15 cellular contexts compared by ENCODE assay signal in the genomic region with DNA sequence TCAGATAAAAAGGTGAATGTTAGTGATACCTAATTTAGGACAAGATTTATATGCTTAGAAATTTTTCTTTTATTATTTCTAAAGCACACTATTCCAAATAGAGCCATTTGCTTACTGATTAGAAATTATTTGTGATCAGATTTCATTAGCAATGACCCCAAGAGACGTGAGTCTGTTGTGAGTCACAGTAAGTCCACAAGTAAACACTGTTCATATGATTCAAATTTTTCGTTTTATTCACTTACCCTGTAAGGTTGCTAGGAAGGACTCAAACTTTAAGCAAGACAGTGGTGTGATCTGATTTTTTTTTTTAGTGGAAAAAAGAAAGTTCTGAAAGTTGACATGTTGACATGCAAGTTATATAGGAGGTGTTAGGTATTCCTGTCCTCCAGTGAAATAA. TPM values are rescaled to one million over a fixed set of nuclear protein-coding genes. Genes with fewer than 3 reads are reported as not detected.
DNase-seq lines count a peak whose midpoint lies in the region; ATAC-seq, FAIRE-seq and TF ChIP-seq lines count a peak whose summit lies in the region.
"Had no signal": no experiment of that assay in that cellular context is flagged by ENCODE, and none has a peak within 500 bp of the region (broad histone marks: within the 10 kb centered on the region; RNA-seq: fewer than 3 reads in every experiment).

No MANE protein-coding gene starts in this region.

- H3K4me3 Mint-ChIP-seq in osteocyte (ENCODE audit: unreplicated experiment): no peak overlapping the region

- no peaks in the 10 kb centered on the region; a peak in 1 of 22 replicates for H4K20me1 ChIP-seq in BLaER1 treated with 17β-estradiol and CSF1 and Interleukin-3, amounts not matched to agents 10 nM and 100 nM
- H4K20me1 ChIP-seq in fibroblast of lung (ENCODE audit: control insufficient read depth, extremely low read depth, insufficient read depth, low read length): no peaks in the 10 kb centered on the region

- H3K9me3 ChIP-seq in BLaER1 treated with 17β-estradiol and CSF1 and Interleukin-3, amounts not matched to agents 10 nM and 100 nM (replicated peaks in 1 of 11): no peaks in the 10 kb centered on the region
- H3K9me3 ChIP-seq in fibroblast of lung (ENCODE audit: control insufficient read depth, insufficient read depth, low read depth, low read length): no peaks in the 10 kb centered on the region
- no peaks in the 10 kb centered on the region for H3K9me3 ChIP-seq in parathyroid adenoma (ENCODE audit: control insufficient read depth, low read length)
- H3K9me3 ChIP-seq: Caco-2, testis had no signal

- no peak for FAIRE-seq in RCC 7860 (lab: Jason Lieb, UNC)

- no peak overlapping the region for H3K27ac Mint-ChIP-seq in osteocyte (ENCODE audit: unreplicated experiment)

- H3K27me3 ChIP-seq in BLaER1 treated with 17β-estradiol and CSF1 and Interleukin-3, amounts not matched to agents 10 nM and 100 nM: peaks cover 0 to 22% (median 9%) of the 10 kb centered on the region in 11 experiments; a peak in 9 of 22 replicates
- no peaks in the 10 kb centered on the region for H3K27me3 ChIP-seq in fibroblast of lung (ENCODE audit: control insufficient read depth, insufficient read depth, low read length)
- H3K27me3 ChIP-seq in parathyroid adenoma (ENCODE audit: control insufficient read depth, insufficient read depth, low read length): no peaks in the 10 kb centered on the region
- H3K27me3 ChIP-seq: testis had no signal

- no peaks in the 10 kb centered on the region for H3K36me3 Mint-ChIP-seq in osteocyte (ENCODE audit: unreplicated experiment)

- peaks cover 0 to 37% (median 0%) of the 10 kb centered on the region in 11 experiments; a peak in 6 of 22 replicates for H3K36me3 ChIP-seq in BLaER1 treated with 17β-estradiol and CSF1 and Interleukin-3, amounts not matched to agents 10 nM and 100 nM
- H3K36me3 ChIP-seq in fibroblast of lung (ENCODE audit: control insufficient read depth, insufficient read depth, low read length) (no peaks in the 10 kb centered on the region), parathyroid adenoma (ENCODE audit: control insufficient read depth, insufficient read depth, low read length) (no peaks in the 10 kb centered on the region)

- H3K4me3 ChIP-seq in BLaER1 treated with 17β-estradiol and CSF1 and Interleukin-3, amounts not matched to agents 10 nM and 100 nM: peak overlapping the region in 4 of 10 experiments; percentile 55 to 69 (median 62); a peak in 8 of 20 replicates
- H3K4me3 ChIP-seq in fibroblast of lung (replicated peaks in 1 of 4; ENCODE audit: control extremely low read depth in 1 of 4, insufficient read depth in 1 of 4, low read depth in 3 of 4, low read length in 4 of 4) (peak overlapping the region; percentile 38 to 77 (median 66)), parathyroid adenoma (ENCODE audit: low read depth, low read length) (peak overlapping the region; percentile 66)

- H3K27me3 Mint-ChIP-seq in osteocyte (ENCODE audit: unreplicated experiment): peaks cover 46% of the 10 kb centered on the region
- H3K27me3 Mint-ChIP-seq: activated naive CD4-positive, alpha-beta T cell treated with anti-CD3 and anti-CD28 coated beads, Interleukin-2, amount 50 U/mL, for 24 hours had no signal

- peak overlapping the region in 4 of 11 experiments; percentile 83 to 95 (median 90); a peak in 7 of 22 replicates for H3K9ac ChIP-seq in BLaER1 treated with 17β-estradiol and CSF1 and Interleukin-3, amounts not matched to agents 10 nM and 100 nM
- H3K9ac ChIP-seq in fibroblast of lung (ENCODE audit: insufficient read depth, low read length): no peak overlapping the region
- H3K9ac ChIP-seq in parathyroid adenoma: no peak overlapping the region

- peaks cover 8% of the 10 kb centered on the region for H3K4me1 Mint-ChIP-seq in osteocyte (ENCODE audit: unreplicated experiment)

- TF ChIP-seq CTCF in fibroblast of lung (conservative IDR thresholded peaks at IDR 0.05 in 1 of 2, IDR thresholded peaks at IDR 0.05 in 1 of 2; ENCODE audit: low read depth in 1 of 2, low read length in 2 of 2): no peak
- TF ChIP-seq CTCF in parathyroid adenoma (IDR thresholded peaks at IDR 0.05): no peak
- no peak for TF ChIP-seq CTCF in osteocyte (IDR thresholded peaks at IDR 0.05)

- DNase-seq in RPMI7951 (ENCODE audit: low read depth): peak; percentile 7
- DNase-seq in fibroblast of lung (ENCODE audit: low read depth in 2 of 2): peak in 1 of 2 donors; percentile 65
- DNase-seq in foreskin melanocyte: no peak
- no peak for DNase-seq in osteocyte (ENCODE audit: extremely low spot score, unreplicated experiment)
- DNase-seq in RCC 7860 (ENCODE audit: low spot score): no peak
- DNase-seq: activated CD4-positive, CD25-positive, alpha-beta regulatory T cell; Caco-2; midbrain; NCI-H1105 treated with DMSO at 0.1 percent for 48 hours; stimulated activated CD4-positive, alpha-beta T cell treated with anti-CD3 and anti-CD28 coated beads, Interleukin-1b, Interleukin-23, amount 100 ng/mL, for 48 hours; testis had no signal

- H2AFZ ChIP-seq in fibroblast of lung (ENCODE audit: low read length) (no peak overlapping the region), parathyroid adenoma (no peak overlapping the region)

- H3K79me2 ChIP-seq in fibroblast of lung (ENCODE audit: control insufficient read depth, insufficient read depth, low read length) (no peaks in the 10 kb centered on the region), parathyroid adenoma (no peaks in the 10 kb centered on the region)

- H3K9me3 Mint-ChIP-seq in osteocyte (ENCODE audit: unreplicated experiment): no peaks in the 10 kb centered on the region
- H3K9me3 Mint-ChIP-seq: activated naive CD4-positive, alpha-beta T cell treated with anti-CD3 and anti-CD28 coated beads, Interleukin-2, amount 50 U/mL, for 24 hours had no signal

- H3K4me1 ChIP-seq in BLaER1 treated with 17β-estradiol and CSF1 and Interleukin-3, amounts not matched to agents 10 nM and 100 nM: peaks cover 0 to 53% (median 12%) of the 10 kb centered on the region in 10 experiments; a peak in 17 of 20 replicates
- no peaks in the 10 kb centered on the region for H3K4me1 ChIP-seq in fibroblast of lung (ENCODE audit: control insufficient read depth, extremely low read depth, insufficient read depth, low read length)
- H3K4me1 ChIP-seq in parathyroid adenoma: no peaks in the 10 kb centered on the region

- H3K27ac ChIP-seq in BLaER1 treated with 17β-estradiol and CSF1 and Interleukin-3, amounts not matched to agents 10 nM and 100 nM: peak overlapping the region in 2 of 11 experiments; percentile 94 to 95; a peak in 5 of 22 replicates
- H3K27ac ChIP-seq in fibroblast of lung (ENCODE audit: insufficient read depth, low read length) (peak overlapping the region; percentile 87), parathyroid adenoma (no peak overlapping the region)

- peak overlapping the region in 7 of 11 experiments; percentile 12 to 96 (median 78); a peak in 11 of 22 replicates for H3K4me2 ChIP-seq in BLaER1 treated with 17β-estradiol and CSF1 and Interleukin-3, amounts not matched to agents 10 nM and 100 nM
- H3K4me2 ChIP-seq in fibroblast of lung (ENCODE audit: extremely low read depth, insufficient read depth, low read length) (peak overlapping the region; percentile 90), parathyroid adenoma (ENCODE audit: low read length) (peak overlapping the region; percentile 77)

- no peak for ATAC-seq in GM19463 (IDR thresholded peaks at IDR 0.05; ENCODE audit: unreplicated experiment)

RNA-seq across cellular contexts. Expression of gene CARD6, which starts 1.2 kb away (rescaled TPM):
- total RNA-seq in RPMI7951 (2014; rRNA removed; shearing (Covaris generic)): 2.5 and 4.3 TPM in 2 replicates
- total RNA-seq in fibroblast of lung (12.7 and 14.4 TPM in 2 replicates), osteocyte (0.73 and 1.1 TPM in 2 replicates)
- 8.1 and 8.7 TPM in 2 replicates for polyA plus RNA-seq in fibroblast of lung
- 5.3 and 5.8 TPM in 2 replicates for polyA plus RNA-seq in fibroblast of lung (2012)
- polyA minus RNA-seq in fibroblast of lung (ENCODE audit: low replicate concordance): 1.8 and 4.3 TPM in 2 replicates

RNA-seq across cellular contexts. Expression of gene RPL37, which starts 7.3 kb away (rescaled TPM):
- total RNA-seq in RPMI7951 (2014; rRNA removed; shearing (Covaris generic)): 122 and 565 TPM in 2 replicates
- total RNA-seq in fibroblast of lung (2,414 and 3,168 TPM in 2 replicates), osteocyte (1,134 and 1,223 TPM in 2 replicates)
- 881 and 1,185 TPM in 2 replicates for polyA plus RNA-seq in fibroblast of lung
- polyA plus RNA-seq in fibroblast of lung (2012): 2,786 and 3,161 TPM in 2 replicates
- polyA minus RNA-seq in fibroblast of lung (ENCODE audit: low replicate concordance): 208 and 237 TPM in 2 replicates

RNA-seq across cellular contexts. Expression of gene PRKAA1, which starts 44.2 kb away (rescaled TPM):
- 63.7 and 75.9 TPM in 2 replicates for total RNA-seq in RPMI7951 (2014; rRNA removed; shearing (Covaris generic))
- total RNA-seq in fibroblast of lung (107 and 114 TPM in 2 replicates), osteocyte (85.2 and 91.1 TPM in 2 replicates)
- polyA plus RNA-seq in fibroblast of lung: 85.4 and 106 TPM in 2 replicates
- polyA plus RNA-seq in fibroblast of lung (2012): 69.9 and 91.3 TPM in 2 replicates
- polyA minus RNA-seq in fibroblast of lung (ENCODE audit: low replicate concordance): 19.4 and 22.3 TPM in 2 replicates
